ENCODE assay signal across 23 cellular contexts in the genomic region with DNA sequence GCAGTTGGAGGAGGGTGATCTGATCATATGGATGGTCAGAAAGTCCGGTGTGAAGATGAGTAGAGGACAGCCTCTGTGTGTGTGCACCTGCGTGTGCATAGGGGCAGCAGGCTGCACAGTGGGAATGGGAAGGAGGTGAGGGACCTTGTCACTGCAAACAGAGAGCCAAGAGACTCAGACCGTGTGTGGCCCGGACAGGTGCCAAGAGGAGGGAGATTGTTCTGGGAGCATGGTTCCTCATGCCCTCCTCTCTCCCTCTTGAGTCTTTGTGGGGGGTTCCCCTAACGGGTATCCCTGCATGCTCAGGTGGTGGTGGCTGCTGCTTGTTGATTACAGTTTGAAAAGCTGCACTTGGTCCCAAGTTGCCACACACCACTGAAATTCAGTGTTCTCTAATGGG.
DNase-seq lines count a peak whose midpoint lies in the region; ATAC-seq and TF ChIP-seq lines count a peak whose summit lies in the region.
"Had no signal": no experiment of that assay in that cellular context is flagged by ENCODE, and none has a peak within 500 bp of the region (broad histone marks: within the 10 kb centered on the region; RNA-seq: fewer than 3 reads in every experiment).

No MANE protein-coding gene starts in this region.

- H3K9me3 ChIP-seq in OCI-LY3 (ENCODE audit: insufficient read depth, low read length) = no peaks in the 10 kb centered on the region
- H3K9me3 ChIP-seq in upper lobe of right lung = no peaks in the 10 kb centered on the region
- H3K9me3 ChIP-seq: BLaER1 treated with 17β-estradiol and CSF1 and Interleukin-3, amounts not matched to agents 10 nM and 100 nM had no signal

- H3K4me1 ChIP-seq in OCI-LY3 (ENCODE audit: low read length) (peaks cover 24% of the 10 kb centered on the region), upper lobe of right lung (no peaks in the 10 kb centered on the region)

- peaks cover 13% of the 10 kb centered on the region for H3K27me3 Mint-ChIP-seq in glutamatergic neuron (ENCODE audit: unreplicated experiment)

- peak; percentile 28 for ATAC-seq in upper lobe of right lung
- no peak for ATAC-seq in HG02852 (IDR thresholded peaks at IDR 0.05; ENCODE audit: unreplicated experiment)
- ATAC-seq: GM23338, HCT116 had no signal

- H3K4me2 ChIP-seq in OCI-LY3 (ENCODE audit: low read length) = peak overlapping the region; percentile 78
- H3K4me2 ChIP-seq: GM23338 had no signal

- intact Hi-C loops in upper lobe of right lung (cut with DNase I) = no loop called here

- H3K4me3 Mint-ChIP-seq in glutamatergic neuron (ENCODE audit: unreplicated experiment) = peak overlapping the region; percentile 17
- H3K4me3 Mint-ChIP-seq: B cell; CD14-positive monocyte; CD4-positive, alpha-beta T cell; CD8-positive, alpha-beta memory T cell; GM23338; H9; HFFc6 had no signal

- no peaks in the 10 kb centered on the region for H4K20me1 ChIP-seq in OCI-LY3 (ENCODE audit: insufficient read depth, low read length)
- H4K20me1 ChIP-seq: BLaER1 treated with 17β-estradiol and CSF1 and Interleukin-3, amounts not matched to agents 10 nM and 100 nM had no signal

- peaks cover 25% of the 10 kb centered on the region for H3K9me3 Mint-ChIP-seq in glutamatergic neuron (ENCODE audit: unreplicated experiment)
- H3K9me3 Mint-ChIP-seq: CD14-positive monocyte; CD4-positive, alpha-beta T cell; GM23338; H9 had no signal

- H3K4me3 ChIP-seq in OCI-LY3 (ENCODE audit: low read length) = peak overlapping the region; percentile 57; the same call in 1 of the 2 replicates
- H3K4me3 ChIP-seq in upper lobe of right lung = no peak overlapping the region
- H3K4me3 ChIP-seq: BLaER1 treated with 17β-estradiol and CSF1 and Interleukin-3, amounts not matched to agents 10 nM and 100 nM; GM12878; GM23338 had no signal

- peaks cover 56% of the 10 kb centered on the region for H3K4me1 Mint-ChIP-seq in glutamatergic neuron (ENCODE audit: low read depth, unreplicated experiment)
- H3K4me1 Mint-ChIP-seq: B cell; CD14-positive monocyte; CD8-positive, alpha-beta memory T cell had no signal

- H3K27ac Mint-ChIP-seq in glutamatergic neuron (ENCODE audit: unreplicated experiment) = peak overlapping the region; percentile 97
- H3K27ac Mint-ChIP-seq: B cell; CD14-positive monocyte; CD4-positive, alpha-beta T cell; CD8-positive, alpha-beta memory T cell; GM23338; HFFc6 had no signal

- DNase-seq in NCI-H82 (lab: John Stamatoyannopoulos, UW) = peak; percentile 59
- DNase-seq in NCI-H82 treated with DMSO at 0.1 percent for 48 hours (lab: John Stamatoyannopoulos, UW; ENCODE audit: unreplicated experiment) = no peak
- no peak for DNase-seq in glutamatergic neuron
- DNase-seq in upper lobe of right lung = no peak
- DNase-seq in NCI-H1048 (lab: John Stamatoyannopoulos, UW) = no peak
- DNase-seq in NCI-H345 (lab: John Stamatoyannopoulos, UW) = no peak
- DNase-seq: CD4-positive, alpha-beta T cell; CD8-positive, alpha-beta memory T cell; DMS 273 treated with DMSO at 0.1 percent for 48 hours; DMS79; EL; GDM1; H9; HFFc6 had no signal

- no peaks in the 10 kb centered on the region for H3K79me2 ChIP-seq in OCI-LY3 (ENCODE audit: low read length)

- peaks cover 13% of the 10 kb centered on the region for H3K36me3 Mint-ChIP-seq in glutamatergic neuron (ENCODE audit: unreplicated experiment)
- H3K36me3 Mint-ChIP-seq: CD14-positive monocyte; CD8-positive, alpha-beta memory T cell had no signal

- no peak overlapping the region for H2AFZ ChIP-seq in OCI-LY3 (ENCODE audit: low read depth, low read length)
- H2AFZ ChIP-seq: GM23338 had no signal

- no peaks in the 10 kb centered on the region for H3K27me3 ChIP-seq in OCI-LY3 (ENCODE audit: low read depth, low read length)
- no peaks in the 10 kb centered on the region for H3K27me3 ChIP-seq in upper lobe of right lung
- H3K27me3 ChIP-seq: BLaER1 treated with 17β-estradiol and CSF1 and Interleukin-3, amounts not matched to agents 10 nM and 100 nM had no signal

- no peak overlapping the region for H3K9ac ChIP-seq in OCI-LY3 (ENCODE audit: low read length)
- H3K9ac ChIP-seq: BLaER1 treated with 17β-estradiol and CSF1 and Interleukin-3, amounts not matched to agents 10 nM and 100 nM had no signal

- H3K27ac ChIP-seq in OCI-LY3 (ENCODE audit: low read length) (no peak overlapping the region), upper lobe of right lung (no peak overlapping the region)
- H3K27ac ChIP-seq: 22Rv1; BLaER1 treated with 17β-estradiol and CSF1 and Interleukin-3, amounts not matched to agents 10 nM and 100 nM had no signal

- TF ChIP-seq CTCF in OCI-LY3 (IDR thresholded peaks at IDR 0.05; ENCODE audit: low read depth, low read length) (no peak), glutamatergic neuron (IDR thresholded peaks at IDR 0.05; ENCODE audit: partially characterized antibody, unreplicated experiment) (no peak), upper lobe of right lung (IDR thresholded peaks at IDR 0.05) (no peak)

- H3K36me3 ChIP-seq in OCI-LY3 (replicated peaks; ENCODE audit: low read depth, low read length) (no peaks in the 10 kb centered on the region), upper lobe of right lung (no peaks in the 10 kb centered on the region)
- H3K36me3 ChIP-seq: BLaER1 treated with 17β-estradiol and CSF1 and Interleukin-3, amounts not matched to agents 10 nM and 100 nM had no signal
